Comparison of ENCODE assay signal across 19 cellular contexts in genomic region chr13:98648676-98649075, GRCh38.
"Had no signal": no experiment of that assay in that cellular context is flagged by ENCODE, and none has a peak within 500 bp of the region (broad histone marks: within the 10 kb centered on the region; RNA-seq: fewer than 3 reads in every experiment).

No MANE protein-coding gene starts in this region.

- H3K36me3 Mint-ChIP-seq: activated naive CD4-positive, alpha-beta T cell treated with anti-CD3 and anti-CD28 coated beads, Interleukin-2, amount 10 ng/mL, durations not matched to agents 7 days and 5 days; memory B cell; naive B cell had no signal

- H3K9me3 ChIP-seq: esophagus muscularis mucosa, psoas muscle had no signal

- DNase-seq: activated CD4-positive, alpha-beta T cell treated with anti-CD3 and anti-CD28 coated beads, Interleukin-2, amount 50 U/mL, for 1 hour; activated CD4-positive, CD25-positive, alpha-beta regulatory T cell treated with anti-CD3 and anti-CD28 coated beads, Interleukin-2, amount 50 U/mL, for 72 hours; activated CD8-positive, alpha-beta memory T cell treated with anti-CD3 and anti-CD28 coated beads, Interleukin-2, amount 50 U/mL, for 4 hours; activated effector memory CD4-positive, alpha-beta T cell treated with Interleukin-2 at 50 U/mL for 16 hours; activated naive CD4-positive, alpha-beta T cell treated with anti-CD3 and anti-CD28 coated beads, Interleukin-2, amount 10 ng/mL, durations not matched to agents 7 days and 5 days; activated T-cell treated with anti-CD3 and anti-CD28 coated beads, Interleukin-2, amount 50 U/mL, for 4 hours; aorta; effector CD8-positive, alpha-beta T cell; naive B cell; psoas muscle; stimulated activated CD4-positive, alpha-beta T cell treated with anti-CD3 and anti-CD28 coated beads, Interleukin-4, amount 100 ng/mL, for 1 hour; T-helper 1 cell; T-helper 9 cell had no signal

- H3K27ac Mint-ChIP-seq: activated naive CD4-positive, alpha-beta T cell treated with anti-CD3 and anti-CD28 coated beads, Interleukin-2, amount 10 ng/mL, durations not matched to agents 7 days and 5 days; memory B cell; naive B cell had no signal

- H3K4me2 ChIP-seq: smooth muscle cell had no signal

- ATAC-seq: activated T-cell treated with anti-CD3 and anti-CD28 coated beads, Interleukin-2, amount 50 U/mL, for 4 hours; psoas muscle had no signal

- H3K9me3 Mint-ChIP-seq: activated naive CD4-positive, alpha-beta T cell treated with anti-CD3 and anti-CD28 coated beads, Interleukin-2, amount 10 ng/mL, durations not matched to agents 7 days and 5 days; activated T-cell treated with anti-CD3 and anti-CD28 coated beads, Interleukin-2, amount 50 U/mL, for 4 hours; central memory CD8-positive, alpha-beta T cell; memory B cell; naive B cell; neural crest cell had no signal

- H3K27ac ChIP-seq: coronary artery, esophagus muscularis mucosa, psoas muscle had no signal

- H3K36me3 ChIP-seq: esophagus muscularis mucosa had no signal

- H3K4me3 ChIP-seq: coronary artery, esophagus muscularis mucosa, psoas muscle, smooth muscle cell had no signal

- H3K4me1 Mint-ChIP-seq: neural crest cell had no signal

- H3K4me3 Mint-ChIP-seq: activated naive CD4-positive, alpha-beta T cell treated with anti-CD3 and anti-CD28 coated beads, Interleukin-2, amount 10 ng/mL, durations not matched to agents 7 days and 5 days; activated T-cell treated with anti-CD3 and anti-CD28 coated beads, Interleukin-2, amount 50 U/mL, for 4 hours; central memory CD8-positive, alpha-beta T cell; memory B cell; naive B cell; neural crest cell had no signal

- H3K4me1 ChIP-seq: psoas muscle had no signal

- H3K27me3 ChIP-seq: esophagus muscularis mucosa had no signal
